21 cellular contexts compared by ENCODE assay signal in genomic region chr20:33711446-33711738, GRCh38. TPM values are rescaled to one million over a fixed set of nuclear protein-coding genes. Genes with fewer than 3 reads are reported as not detected.
DNase-seq lines count a peak whose midpoint lies in the region; ATAC-seq and TF ChIP-seq lines count a peak whose summit lies in the region.
"Had no signal": no experiment of that assay in that cellular context is flagged by ENCODE, and none has a peak within 500 bp of the region (broad histone marks: within the 10 kb centered on the region; RNA-seq: fewer than 3 reads in every experiment).

No MANE protein-coding gene starts in this region.

- intact Hi-C loops in HCT116 (cut with micrococcal nuclease) = no loop called here

- DNase-seq in activated CD8-positive, alpha-beta memory T cell treated with anti-CD3 and anti-CD28 coated beads, Interleukin-2, amount 10 ng/mL, durations not matched to agents 7 days and 5 days = no peak
- no peak for DNase-seq in activated CD8-positive, alpha-beta memory T cell treated with anti-CD3 and anti-CD28 coated beads for 24 hours
- DNase-seq in HCT116 (ENCODE audit: low read depth, low spot score) (no peak), nephron progenitor cell (no peak)
- no peak for DNase-seq in NK-92 treated with Interleukin-12 subunit alpha and Interleukin-12 subunit beta, amount 100 ng/mL, for 24 hours (lab: John Stamatoyannopoulos, UW)
- no peak for DNase-seq in stimulated activated naive CD4-positive, alpha-beta T cell (lab: John Stamatoyannopoulos, UW)
- DNase-seq: CD4-positive, alpha-beta T cell; DMS153; GDM1; H7; Karpas-422; NCI-H1417 treated with DMSO at 0.1 percent for 48 hours; NCI-H187 treated with DMSO at 0.1 percent for 48 hours; NCI-H2227 treated with DMSO at 0.1 percent for 48 hours; NCI-H510A treated with DMSO at 0.1 percent for 48 hours; NCI-H774; PC-3; RPMI8226 had no signal

- H3K4me3 Mint-ChIP-seq in activated CD8-positive, alpha-beta memory T cell treated with anti-CD3 and anti-CD28 coated beads, Interleukin-2, amount 10 ng/mL, durations not matched to agents 7 days and 5 days = no peak overlapping the region
- no peak overlapping the region for H3K4me3 Mint-ChIP-seq in nephron progenitor cell
- H3K4me3 Mint-ChIP-seq: CD4-positive, alpha-beta T cell; IgD-negative memory B cell had no signal

- TF ChIP-seq POLR2A in HCT116 (IDR thresholded peaks at IDR 0.05; ENCODE audit: borderline replicate concordance, extremely low read depth, insufficient read depth, insufficient read length) = no peak

- peaks cover 4 to 23% of the 10 kb centered on the region in 2 experiments; a peak in 3 of 4 replicates for H3K4me1 ChIP-seq in HCT116 (ENCODE audit: control insufficient read depth in 1 of 2, insufficient read depth in 2 of 2, low read length in 2 of 2)

- no peaks in the 10 kb centered on the region for H3K9me3 Mint-ChIP-seq in activated CD8-positive, alpha-beta memory T cell treated with anti-CD3 and anti-CD28 coated beads, Interleukin-2, amount 10 ng/mL, durations not matched to agents 7 days and 5 days (ENCODE audit: low read depth)
- no peaks in the 10 kb centered on the region for H3K9me3 Mint-ChIP-seq in nephron progenitor cell
- H3K9me3 Mint-ChIP-seq: CD4-positive, alpha-beta T cell; IgD-negative memory B cell had no signal

- H3K36me3 Mint-ChIP-seq in activated CD8-positive, alpha-beta memory T cell treated with anti-CD3 and anti-CD28 coated beads, Interleukin-2, amount 10 ng/mL, durations not matched to agents 7 days and 5 days = peaks cover 27% of the 10 kb centered on the region
- no peaks in the 10 kb centered on the region for H3K36me3 Mint-ChIP-seq in nephron progenitor cell (ENCODE audit: low read depth)

- H2AFZ ChIP-seq in HCT116 (ENCODE audit: low read depth, low read length, poor library complexity, severe bottlenecking) = no peak overlapping the region

- no peaks in the 10 kb centered on the region for H3K27me3 Mint-ChIP-seq in activated CD8-positive, alpha-beta memory T cell treated with anti-CD3 and anti-CD28 coated beads, Interleukin-2, amount 10 ng/mL, durations not matched to agents 7 days and 5 days
- peaks cover 4% of the 10 kb centered on the region for H3K27me3 Mint-ChIP-seq in nephron progenitor cell (ENCODE audit: low read depth, poor library complexity)
- H3K27me3 Mint-ChIP-seq: CD4-positive, alpha-beta T cell; IgD-negative memory B cell had no signal

- no peak overlapping the region for H3K4me3 ChIP-seq in HCT116 (replicated peaks in 1 of 2; ENCODE audit: low read depth in 1 of 2, low read length in 2 of 2)

- TF ChIP-seq RAD21 in HCT116 (IDR thresholded peaks at IDR 0.05; ENCODE audit: low read depth) = no peak

- H3K27ac Mint-ChIP-seq in activated CD8-positive, alpha-beta memory T cell treated with anti-CD3 and anti-CD28 coated beads, Interleukin-2, amount 10 ng/mL, durations not matched to agents 7 days and 5 days = peak overlapping the region; percentile 33
- peak overlapping the region; percentile 47 for H3K27ac Mint-ChIP-seq in nephron progenitor cell
- H3K27ac Mint-ChIP-seq: CD4-positive, alpha-beta T cell had no signal

- TF ChIP-seq CTCF in HCT116 (IDR thresholded peaks at IDR 0.05 in 2 of 3, conservative IDR thresholded peaks at IDR 0.05 in 1 of 3; ENCODE audit: borderline replicate concordance in 1 of 3, insufficient read depth in 1 of 3, low read depth in 2 of 3, low read length in 2 of 3) (no peak), nephron progenitor cell (IDR thresholded peaks at IDR 0.05) (no peak)

- peaks cover 10% of the 10 kb centered on the region for H3K4me1 Mint-ChIP-seq in activated CD8-positive, alpha-beta memory T cell treated with anti-CD3 and anti-CD28 coated beads, Interleukin-2, amount 10 ng/mL, durations not matched to agents 7 days and 5 days
- no peaks in the 10 kb centered on the region for H3K4me1 Mint-ChIP-seq in nephron progenitor cell

- H4K20me1 ChIP-seq in HCT116 (ENCODE audit: insufficient read depth) = no peaks in the 10 kb centered on the region

- 0 out of 4 replicates have a peak, but pooled peaks cover 0 to 5% of the 10 kb centered on the region in 2 experiments for H3K36me3 ChIP-seq in HCT116 (ENCODE audit: control insufficient read depth in 1 of 2, insufficient read depth in 2 of 2, low read length in 2 of 2)

- CTCF ChIA-PET in activated CD8-positive, alpha-beta memory T cell treated with anti-CD3 and anti-CD28 coated beads, Interleukin-2, amount 10 ng/mL, durations not matched to agents 7 days and 5 days (lab: Charles Lee) = no interaction called here
- CTCF ChIA-PET in HCT116 (lab: Charles Lee) = no interaction called here

- POLR2A ChIA-PET in HCT116 (lab: Charles Lee) = no interaction called here

- no peak overlapping the region for H3K9ac ChIP-seq in HCT116 (ENCODE audit: low read length)

- ATAC-seq in activated CD8-positive, alpha-beta memory T cell treated with anti-CD3 and anti-CD28 coated beads, Interleukin-2, amount 10 ng/mL, durations not matched to agents 7 days and 5 days = no peak
- no peak for ATAC-seq in HCT116
- ATAC-seq: PC-3 had no signal

- no peaks in the 10 kb centered on the region for H3K9me3 ChIP-seq in HCT116 (ENCODE audit: control insufficient read depth in 1 of 2, insufficient read depth in 1 of 2, low read depth in 1 of 2, low read length in 2 of 2)

- RAD21 ChIA-PET in HCT116 (lab: Charles Lee; ENCODE audit: low non-redundant PET in 1 of 2, low total read pairs in 2 of 2, uncharacterized antibody in 2 of 2, unreplicated experiment in 2 of 2) = no interaction called here

- H3K79me2 ChIP-seq in HCT116 (ENCODE audit: insufficient read depth, low read length) = no peaks in the 10 kb centered on the region

- no TSS peak for BruUV-seq in HCT116 (replicated peaks; lab: Mats Ljungman, UMichigan)

- 0 out of 2 replicates have a peak overlapping the region, but pooled peaks have one; percentile 9 for H3K27ac ChIP-seq in HCT116 (ENCODE audit: low read depth, low read length)
- H3K27ac ChIP-seq: HL-60 had no signal

- H3K9me2 ChIP-seq in HCT116 (ENCODE audit: insufficient read depth) = no peaks in the 10 kb centered on the region

- no peak overlapping the region for H3K4me2 ChIP-seq in HCT116 (ENCODE audit: low read length)

- H3K27me3 ChIP-seq in HCT116 (ENCODE audit: insufficient read depth, low read length) = no peaks in the 10 kb centered on the region

TF ChIP-seq in HCT116, 20 proteins besides CTCF, POLR2A, EP300 and RAD21 (continues in another document):
- no peak for TF ChIP-seq TCF7L2 (IDR thresholded peaks at IDR 0.05; ENCODE audit: borderline replicate concordance, extremely low read depth, insufficient read depth, insufficient read length)
- no peak for TF ChIP-seq ATF3 (IDR thresholded peaks at IDR 0.05)
- no peak for TF ChIP-seq REST (IDR thresholded peaks at IDR 0.05; ENCODE audit: low read depth)
- TF ChIP-seq YY1 (IDR thresholded peaks at IDR 0.05; ENCODE audit: extremely low read depth, insufficient replicate concordance, low read depth, low read length) = no peak
- TF ChIP-seq SIN3A (IDR thresholded peaks at IDR 0.05; ENCODE audit: low read depth) = no peak
- no peak for TF ChIP-seq EZH2phosphoT487 (IDR thresholded peaks at IDR 0.05; ENCODE audit: borderline replicate concordance)

RNA-seq across cellular contexts. Expression of gene PXMP4, which starts 8.7 kb away (rescaled TPM):
- total RNA-seq in activated CD8-positive, alpha-beta memory T cell treated with anti-CD3 and anti-CD28 coated beads, Interleukin-2, amount 10 ng/mL, durations not matched to agents 7 days and 5 days = 10 to 100 TPM; 11.9 to 15.6 TPM
- 9.6 TPM for total RNA-seq in HCT116 (2021; ENCODE audit: unreplicated experiment)
- 7.8 and 10.9 TPM in 2 replicates for polyA plus RNA-seq in HCT116 (2012)
- total RNA-seq: PC-3 had no signal

RNA-seq across cellular contexts. Expression of gene ZNF341, which starts 20.4 kb away (rescaled TPM):
- total RNA-seq in activated CD8-positive, alpha-beta memory T cell treated with anti-CD3 and anti-CD28 coated beads, Interleukin-2, amount 10 ng/mL, durations not matched to agents 7 days and 5 days = 1 to 10 TPM; 6.5 to 7.4 TPM
- total RNA-seq in HCT116 (2021; ENCODE audit: unreplicated experiment) = 4.9 TPM
- polyA plus RNA-seq in HCT116 (2012) = 3.9 and 4.9 TPM in 2 replicates

RNA-seq across cellular contexts. Expression of gene E2F1, which starts 25.2 kb away (rescaled TPM):
- total RNA-seq in activated CD8-positive, alpha-beta memory T cell treated with anti-CD3 and anti-CD28 coated beads, Interleukin-2, amount 10 ng/mL, durations not matched to agents 7 days and 5 days = 100 to 1,000 TPM in 1 of 2 experiments, 10 to 100 TPM in 1; 87.7 to 100 TPM
- 30.9 TPM for total RNA-seq in HCT116 (2021; ENCODE audit: unreplicated experiment)
- polyA plus RNA-seq in HCT116 (2012) = 13.9 and 17.0 TPM in 2 replicates

RNA-seq across cellular contexts. Expression of gene NECAB3, which starts 37.2 kb away (rescaled TPM):
- 10 to 100 TPM; 28.3 to 34.0 TPM for total RNA-seq in activated CD8-positive, alpha-beta memory T cell treated with anti-CD3 and anti-CD28 coated beads, Interleukin-2, amount 10 ng/mL, durations not matched to agents 7 days and 5 days
- total RNA-seq in HCT116 (2021; ENCODE audit: unreplicated experiment) = 48.1 TPM
- 27.2 and 28.1 TPM in 2 replicates for polyA plus RNA-seq in HCT116 (2012)

RNA-seq across cellular contexts. Expression of gene ACTL10, which starts 44.6 kb away (rescaled TPM):
- total RNA-seq in activated CD8-positive, alpha-beta memory T cell treated with anti-CD3 and anti-CD28 coated beads, Interleukin-2, amount 10 ng/mL, durations not matched to agents 7 days and 5 days = 1 to 10 TPM; 3.7 to 3.9 TPM
- total RNA-seq in HCT116 (2021; ENCODE audit: unreplicated experiment) = 0.22 TPM
- 0.06 and 0.07 TPM in 2 replicates for polyA plus RNA-seq in HCT116 (2012)
- total RNA-seq: A172 had no signal
